ENCODE assay signal across 15 cellular contexts in genomic region chr6:39818695-39819094, GRCh38. TPM values are rescaled to one million over a fixed set of nuclear protein-coding genes. Genes with fewer than 3 reads are reported as not detected.
DNase-seq lines count a peak whose midpoint lies in the region; ATAC-seq and TF ChIP-seq lines count a peak whose summit lies in the region.
"Had no signal": no experiment of that assay in that cellular context is flagged by ENCODE, and none has a peak within 500 bp of the region (broad histone marks: within the 10 kb centered on the region; RNA-seq: fewer than 3 reads in every experiment).

No MANE protein-coding gene starts in this region.

- H3K27me3 ChIP-seq in fibroblast of lung (ENCODE audit: control insufficient read depth, insufficient read depth, low read length), result no peaks in the 10 kb centered on the region
- H3K27me3 ChIP-seq in gastrocnemius medialis, result no peaks in the 10 kb centered on the region
- H3K27me3 ChIP-seq in uterus, result no peaks in the 10 kb centered on the region
- H3K27me3 ChIP-seq: cardiac muscle cell had no signal

- in situ Hi-C loops in gastrocnemius medialis (cut with MboI; ENCODE audit: low sequenced_read_pairs in 4 of 4), result no loop called here

- no peak for TF ChIP-seq CTCF in fibroblast of lung (conservative IDR thresholded peaks at IDR 0.05 in 1 of 2, IDR thresholded peaks at IDR 0.05 in 1 of 2; ENCODE audit: low read depth in 1 of 2, low read length in 2 of 2)
- no peak for TF ChIP-seq CTCF in gastrocnemius medialis (IDR thresholded peaks at IDR 0.05 in 4 of 5, conservative IDR thresholded peaks at IDR 0.05 in 1 of 5)
- no peak for TF ChIP-seq CTCF in uterus (IDR thresholded peaks at IDR 0.05)

- H4K20me1 ChIP-seq in fibroblast of lung (ENCODE audit: control insufficient read depth, extremely low read depth, insufficient read depth, low read length), result no peaks in the 10 kb centered on the region

- H3K9me3 ChIP-seq in fibroblast of lung (ENCODE audit: control insufficient read depth, insufficient read depth, low read depth, low read length) (no peaks in the 10 kb centered on the region), gastrocnemius medialis (no peaks in the 10 kb centered on the region), uterus (no peaks in the 10 kb centered on the region)
- H3K9me3 ChIP-seq: prostate gland had no signal

- H3K27ac ChIP-seq in fibroblast of lung (ENCODE audit: insufficient read depth, low read length), result peak overlapping the region; percentile 2
- peak overlapping the region; percentile 61 to 91 (median 87) for H3K27ac ChIP-seq in gastrocnemius medialis
- peak overlapping the region; percentile 5 to 80 for H3K27ac ChIP-seq in uterus
- H3K27ac ChIP-seq: cardiac muscle cell had no signal

- H3K36me3 ChIP-seq in fibroblast of lung (ENCODE audit: control insufficient read depth, insufficient read depth, low read length) (no peaks in the 10 kb centered on the region), gastrocnemius medialis (no peaks in the 10 kb centered on the region), uterus (no peaks in the 10 kb centered on the region)
- H3K36me3 ChIP-seq: cardiac muscle cell, prostate gland had no signal

- no peak overlapping the region for H3K4me2 ChIP-seq in fibroblast of lung (ENCODE audit: extremely low read depth, insufficient read depth, low read length)

- peak; percentile 80 for DNase-seq in SKM-1 treated with dmso at 0.1 percent for 144 hours (lab: John Stamatoyannopoulos, UW; ENCODE audit: unreplicated experiment)
- peak; percentile 32 to 34 for DNase-seq in fibroblast of lung (ENCODE audit: low read depth in 2 of 2)
- DNase-seq in gastrocnemius medialis, result no peak
- no peak for DNase-seq in uterus
- no peak for DNase-seq in NCI-H1092 (lab: John Stamatoyannopoulos, UW)
- DNase-seq in activated naive CD4-positive, alpha-beta T cell (lab: John Stamatoyannopoulos, UW), result no peak
- DNase-seq: activated CD4-positive, alpha-beta T cell treated with anti-CD3 and anti-CD28 coated beads, Interleukin-2, amount 10 ng/mL, durations not matched to agents 7 days and 5 days; C1 segment of cervical spinal cord; left ventricle myocardium superior; MM.1S; natural killer cell; NCI-H2081 treated with DMSO at 0.1 percent for 48 hours had no signal

- H3K4me1 ChIP-seq in fibroblast of lung (ENCODE audit: control insufficient read depth, extremely low read depth, insufficient read depth, low read length) (peaks cover 16% of the 10 kb centered on the region), gastrocnemius medialis (peaks cover 25 to 57% of the 10 kb centered on the region in 2 donors), uterus (peaks cover 0 to 6% of the 10 kb centered on the region in 2 donors)
- H3K4me1 ChIP-seq: prostate gland had no signal

- TF ChIP-seq POLR2A in gastrocnemius medialis (IDR thresholded peaks at IDR 0.05) (no peak), uterus (IDR thresholded peaks at IDR 0.05) (no peak)

- no peak overlapping the region for H3K4me3 ChIP-seq in fibroblast of lung (replicated peaks in 1 of 4; ENCODE audit: control extremely low read depth in 1 of 4, insufficient read depth in 1 of 4, low read depth in 3 of 4, low read length in 4 of 4)
- no peak overlapping the region for H3K4me3 ChIP-seq in gastrocnemius medialis
- no peak overlapping the region for H3K4me3 ChIP-seq in uterus
- H3K4me3 ChIP-seq: cardiac muscle cell, prostate gland had no signal

- intact Hi-C loops in gastrocnemius medialis (cut with DNase I; ENCODE audit: low total_unique reads), result no loop called here
- intact Hi-C loops in uterus (cut with DNase I; ENCODE audit: low total_unique reads), result no loop called here

- H3K79me2 ChIP-seq in fibroblast of lung (ENCODE audit: control insufficient read depth, insufficient read depth, low read length), result no peaks in the 10 kb centered on the region

- no peak overlapping the region for H3K9ac ChIP-seq in fibroblast of lung (ENCODE audit: insufficient read depth, low read length)

- ATAC-seq in gastrocnemius medialis (no peak), HG03280 (IDR thresholded peaks at IDR 0.05; ENCODE audit: unreplicated experiment) (no peak)
- ATAC-seq: left ventricle myocardium superior, natural killer cell had no signal

- H2AFZ ChIP-seq in fibroblast of lung (ENCODE audit: low read length), result no peak overlapping the region

RNA-seq across cellular contexts. Expression of gene DAAM2, which starts 26.5 kb away (rescaled TPM):
- total RNA-seq in fibroblast of lung (25.9 and 41.5 TPM in 2 replicates), gastrocnemius medialis (10 to 100 TPM; 25.9 to 84.0 (median 48.5) TPM), uterus (10 to 100 TPM; 11.0 to 43.3 (median 26.4) TPM)
- 13.0 and 48.2 TPM in 2 replicates for polyA plus RNA-seq in fibroblast of lung
- polyA plus RNA-seq in fibroblast of lung (2012), result 9.8 and 49.7 TPM in 2 replicates
- 22.9 and 129 TPM in 2 replicates for polyA minus RNA-seq in fibroblast of lung (ENCODE audit: low replicate concordance)
- total RNA-seq: activated CD4-positive, alpha-beta T cell treated with anti-CD3 and anti-CD28 coated beads, Interleukin-2, amount 10 ng/mL, durations not matched to agents 7 days and 5 days; natural killer cell had no signal

Comparison
In these comparisons a context has a peak if more than half of its experiments do, and no peak if none do; other contexts are left out.
1. DNase-seq: peak in SKM-1 treated with dmso at 0.1 percent for 144 hours (single experiment) and fibroblast of lung (2 of 2); none in gastrocnemius medialis (0 of 2), uterus (0 of 2), NCI-H1092 (single experiment) and activated naive CD4-positive, alpha-beta T cell (0 of 4).
2. H3K27ac ChIP-seq: peak in every context shown above with its lines; median percentile 87 in gastrocnemius medialis; 42 in uterus; 2 in fibroblast of lung.